2 cellular contexts compared by ENCODE assay signal in the genomic region with DNA sequence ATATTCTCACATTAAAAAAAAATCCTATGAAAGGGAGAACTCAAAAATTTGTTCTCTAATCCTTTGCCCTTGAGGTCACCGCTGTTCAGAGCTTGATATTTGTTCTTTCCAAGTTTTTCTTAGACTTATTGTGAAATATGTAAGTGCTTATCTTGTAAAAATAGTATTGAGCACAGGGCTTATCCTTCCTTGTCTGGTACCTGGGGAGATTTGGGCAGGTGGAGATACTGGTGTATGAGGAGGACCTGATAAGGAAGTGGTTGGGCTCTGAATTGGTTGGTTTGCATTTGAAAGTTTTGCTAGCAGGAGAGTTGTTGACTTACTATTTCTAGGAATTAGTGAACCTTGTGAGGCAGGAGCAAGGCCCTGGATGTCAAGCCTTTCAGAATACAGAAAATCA.
TF ChIP-seq lines count a peak whose summit lies in the region.

No MANE protein-coding gene starts in this region.

TF ChIP-seq in GM23338, 12 proteins besides CTCF, POLR2A, EP300 and RAD21 (continues in another document):
- TF ChIP-seq CREB1 (CRISPR knock-in tag; IDR thresholded peaks at IDR 0.05; ENCODE audit: low read depth) (no peak), ZNF114 (CRISPR knock-in tag; IDR thresholded peaks at IDR 0.05) (no peak), POLR2AphosphoS5 (IDR thresholded peaks at IDR 0.05; ENCODE audit: low read depth) (no peak), EZH2 (IDR thresholded peaks at IDR 0.05; ENCODE audit: low read depth, unreplicated experiment) (no peak), EZH2phosphoT487 (IDR thresholded peaks at IDR 0.05; ENCODE audit: unreplicated experiment) (no peak), STAT1 (IDR thresholded peaks at IDR 0.05; ENCODE audit: unreplicated experiment) (no peak), REST (IDR thresholded peaks at IDR 0.05; ENCODE audit: unreplicated experiment) (no peak), NANOG (IDR thresholded peaks at IDR 0.05; ENCODE audit: borderline replicate concordance) (no peak), ZNF331 (CRISPR knock-in tag; IDR thresholded peaks at IDR 0.05; ENCODE audit: low read depth) (no peak)
- TF ChIP-seq, protein P1, sequence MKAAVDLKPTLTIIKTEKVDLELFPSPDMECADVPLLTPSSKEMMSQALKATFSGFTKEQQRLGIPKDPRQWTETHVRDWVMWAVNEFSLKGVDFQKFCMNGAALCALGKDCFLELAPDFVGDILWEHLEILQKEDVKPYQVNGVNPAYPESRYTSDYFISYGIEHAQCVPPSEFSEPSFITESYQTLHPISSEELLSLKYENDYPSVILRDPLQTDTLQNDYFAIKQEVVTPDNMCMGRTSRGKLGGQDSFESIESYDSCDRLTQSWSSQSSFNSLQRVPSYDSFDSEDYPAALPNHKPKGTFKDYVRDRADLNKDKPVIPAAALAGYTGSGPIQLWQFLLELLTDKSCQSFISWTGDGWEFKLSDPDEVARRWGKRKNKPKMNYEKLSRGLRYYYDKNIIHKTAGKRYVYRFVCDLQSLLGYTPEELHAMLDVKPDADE (IDR thresholded peaks at IDR 0.05) = no peak

TF ChIP-seq in H1, 55 proteins besides CTCF, POLR2A, EP300 and RAD21:
- no peak for TF ChIP-seq PHF8 (conservative IDR thresholded peaks at IDR 0.05; ENCODE audit: low read depth, low read length)
- no peak for TF ChIP-seq ZNF274 (IDR thresholded peaks at IDR 0.05; ENCODE audit: borderline replicate concordance, extremely low read depth, low read length)
- no peak for TF ChIP-seq GTF2F1 (IDR thresholded peaks at IDR 0.05; ENCODE audit: borderline replicate concordance, low read depth, low read length)
- TF ChIP-seq KDM5A (IDR thresholded peaks at IDR 0.05; ENCODE audit: low read length) = no peak
- TF ChIP-seq ASH2L (IDR thresholded peaks at IDR 0.05; ENCODE audit: low read length) = no peak
- no peak for TF ChIP-seq KDM4A (IDR thresholded peaks at IDR 0.05; ENCODE audit: low read depth, low read length, severe bottlenecking)
- no peak for TF ChIP-seq SIN3A (conservative IDR thresholded peaks at IDR 0.05 in 1 of 2, IDR thresholded peaks at IDR 0.05 in 1 of 2; ENCODE audit: low read depth in 1 of 2, low read length in 2 of 2)
- TF ChIP-seq EZH2 (IDR thresholded peaks at IDR 0.05; ENCODE audit: low read depth, low read length, severe bottlenecking) = no peak
